ENCODE assay signal across 8 cellular contexts in genomic region chr6:45930419-45931059, GRCh38.
DNase-seq lines count a peak whose midpoint lies in the region; ATAC-seq, FAIRE-seq and TF ChIP-seq lines count a peak whose summit lies in the region.

No MANE protein-coding gene starts in this region.

- no peak for TF ChIP-seq POLR2A in thyroid gland (IDR thresholded peaks at IDR 0.05)

- DNase-seq in COR-L47 (lab: John Stamatoyannopoulos, UW) (peak; percentile 44), HuH-7 (ENCODE audit: low spot score) (peak; percentile 55), RCC 7860 (ENCODE audit: low spot score) (peak; percentile 41), fibroblast of villous mesenchyme (ENCODE audit: low read depth) (peak; percentile 68), nucleus accumbens (lab: John Stamatoyannopoulos, UW) (peak in 44 of 56 donors; percentile 1 to 63 (median 18)), thyroid gland (peak; percentile 74 to 79)
- peak; percentile 25 to 27 for DNase-seq in activated T-helper 1 cell treated with anti-CD3 and anti-CD28 coated beads, Interleukin-2, amount 50 U/mL, for 16 hours (ENCODE audit: low read depth in 1 of 2, low spot score in 1 of 2)

- no peaks in the 10 kb centered on the region for H3K36me3 ChIP-seq in thyroid gland

- WGBS in thyroid gland, 2 donors, result 19 to 21% methylated on average over 7 of the region's 7 CpGs

- H3K27ac ChIP-seq in thyroid gland, result no peak overlapping the region

- H3K27me3 ChIP-seq in thyroid gland, result no peaks in the 10 kb centered on the region

- H3K4me3 ChIP-seq in fibroblast of villous mesenchyme (ENCODE audit: low read depth, low read length) (no peak overlapping the region), thyroid gland (replicated peaks in 1 of 3) (no peak overlapping the region)

- no peaks in the 10 kb centered on the region for H3K9me3 ChIP-seq in thyroid gland

- H3K4me1 ChIP-seq in thyroid gland, result no peaks in the 10 kb centered on the region

- ATAC-seq in HG03159 (IDR thresholded peaks at IDR 0.05; ENCODE audit: unreplicated experiment), result no peak

- no peak for FAIRE-seq in RCC 7860 (lab: Jason Lieb, UNC)

- intact Hi-C loops in thyroid gland (cut with DNase I), result loop anchor here (10.0 kb wide), 1 partner anchor 484 kb away; no protein-coding TSS in a partner anchor

- TF ChIP-seq CTCF in fibroblast of villous mesenchyme (IDR thresholded peaks at IDR 0.05; ENCODE audit: insufficient read depth, low read depth, low read length), result peak; percentile 97
- TF ChIP-seq CTCF in thyroid gland (IDR thresholded peaks at IDR 0.05), result peak; percentile 93 to 98 (median 96)

Comparison
In these comparisons a context has a peak if more than half of its experiments do, and no peak if none do; other contexts are left out.
1. DNase-seq: peak in every context shown above with its lines; median percentile 76 in thyroid gland; 68 in fibroblast of villous mesenchyme; 55 in HuH-7; 44 in COR-L47; 41 in RCC 7860; 26 in activated T-helper 1 cell treated with anti-CD3 and anti-CD28 coated beads, Interleukin-2, amount 50 U/mL, for 16 hours; 18 in nucleus accumbens.